ENCODE assay signal across 14 cellular contexts in the genomic region with DNA sequence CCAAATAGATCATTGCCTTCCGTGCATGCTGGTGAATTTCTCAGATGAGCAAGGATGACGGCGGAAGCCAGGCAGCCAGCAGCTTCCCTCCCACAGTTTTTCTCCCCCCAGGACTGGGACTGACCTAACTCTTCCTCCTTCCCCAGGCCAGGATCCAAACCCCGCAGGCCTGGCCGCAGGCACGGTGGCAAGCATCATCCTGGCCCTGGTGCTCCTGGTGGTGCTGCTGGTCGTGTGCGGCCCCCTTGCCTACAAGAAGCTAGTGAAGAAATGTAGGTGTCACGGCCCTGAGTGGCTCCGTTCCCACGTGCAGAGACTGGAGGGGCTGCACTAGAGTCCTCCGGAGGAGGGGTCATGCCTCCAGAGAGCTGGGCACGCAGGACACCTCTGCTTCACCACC. TPM values are rescaled to one million over a fixed set of nuclear protein-coding genes. Genes with fewer than 3 reads are reported as not detected.
"Had no signal": no experiment of that assay in that cellular context is flagged by ENCODE, and none has a peak within 500 bp of the region (broad histone marks: within the 10 kb centered on the region; RNA-seq: fewer than 3 reads in every experiment).

No MANE protein-coding gene starts in this region.

- ATAC-seq: left lobe of liver; natural killer cell; stimulated activated naive B cell treated with anti-CD40 and anti-IgM and Interleukin-4, amounts not matched to agents 10 μg/mL and 1 μg/mL and 100 μg/mL, for 72 hours; WTC11 had no signal

- H3K36me3 Mint-ChIP-seq: natural killer cell, WTC11 had no signal

- H3K4me3 ChIP-seq: tibial artery had no signal

- H3K27ac Mint-ChIP-seq: natural killer cell; stimulated activated naive B cell treated with anti-CD40 and anti-IgM and Interleukin-4, amounts not matched to agents 10 μg/mL and 1 μg/mL and 100 μg/mL, for 72 hours; T-helper 1 cell treated with Interleukin-12 subunit alpha and Interleukin-12 subunit beta and Interleukin-4 antibody, amounts not matched to agents 30 μg/mL and 1 μg/mL, for 36 hours; WTC11 had no signal

- H3K4me1 Mint-ChIP-seq: WTC11 had no signal

- DNase-seq: islet precursor cell; mammary epithelial cell; natural killer cell; nucleus accumbens; retina; stimulated activated CD4-positive, alpha-beta T cell treated with anti-CD3 and anti-CD28 coated beads, Interleukin-2, amount 100 ng/mL, for 48 hours; stimulated activated naive B cell treated with anti-CD40 and anti-IgM and Interleukin-4, amounts not matched to agents 10 μg/mL and 1 μg/mL and 100 μg/mL, for 72 hours; tibial artery had no signal

- H3K9me3 Mint-ChIP-seq: natural killer cell; stimulated activated naive B cell treated with anti-CD40 and anti-IgM and Interleukin-4, amounts not matched to agents 10 μg/mL and 1 μg/mL and 100 μg/mL, for 72 hours; T-helper 1 cell treated with Interleukin-12 subunit alpha and Interleukin-12 subunit beta and Interleukin-4 antibody, amounts not matched to agents 30 μg/mL and 1 μg/mL, for 36 hours; WTC11 had no signal

- H3K27ac ChIP-seq: tibial artery had no signal

- H3K9me3 ChIP-seq: tibial artery had no signal

- H3K27me3 Mint-ChIP-seq: stimulated activated naive B cell treated with anti-CD40 and anti-IgM and Interleukin-4, amounts not matched to agents 10 μg/mL and 1 μg/mL and 100 μg/mL, for 72 hours had no signal

- H3K4me3 Mint-ChIP-seq: natural killer cell; stimulated activated naive B cell treated with anti-CD40 and anti-IgM and Interleukin-4, amounts not matched to agents 10 μg/mL and 1 μg/mL and 100 μg/mL, for 72 hours; T-helper 1 cell treated with Interleukin-12 subunit alpha and Interleukin-12 subunit beta and Interleukin-4 antibody, amounts not matched to agents 30 μg/mL and 1 μg/mL, for 36 hours; WTC11 had no signal

RNA-seq across cellular contexts. Expression of gene CD5, which starts 20.5 kb away (rescaled TPM):
- total RNA-seq: astrocyte, bronchial epithelial cell, dermis microvascular lymphatic vessel endothelial cell, mammary epithelial cell had no signal
- polyA plus RNA-seq: mammary epithelial cell had no signal
